In genomic region chr6:136607204-136607931, GRCh38 we compare ENCODE assay signal across 9 cellular contexts. TPM values are rescaled to one million over a fixed set of nuclear protein-coding genes. Genes with fewer than 3 reads are reported as not detected.
A peak's percentile ranks its signal among the peaks of the same experiment; 100 is the strongest.
DNase-seq lines count a peak whose midpoint lies in the region; ATAC-seq and TF ChIP-seq lines count a peak whose summit lies in the region.
"Had no signal": no experiment of that assay in that cellular context is flagged by ENCODE, and none has a peak within 500 bp of the region (broad histone marks: within the 10 kb centered on the region; RNA-seq: fewer than 3 reads in every experiment).

No MANE protein-coding gene starts in this region.

- no peak overlapping the region for H3K9ac ChIP-seq in mesendoderm (ENCODE audit: low read length)

- no peak overlapping the region for H3K18ac ChIP-seq in mesendoderm (ENCODE audit: low read length)

- no peak overlapping the region for H4K5ac ChIP-seq in mesendoderm (ENCODE audit: low read length)

- TF ChIP-seq EP300 in suprapubic skin (IDR thresholded peaks at IDR 0.05): no peak

- no peak overlapping the region for H2AK5ac ChIP-seq in mesendoderm (ENCODE audit: low read length)

- H3K36me3 ChIP-seq in suprapubic skin: peaks cover 6% of the 10 kb centered on the region
- H3K36me3 ChIP-seq in mesendoderm (ENCODE audit: control insufficient read depth, insufficient read depth, low read length): no peaks in the 10 kb centered on the region

- DNase-seq in NCI-H510A treated with DMSO at 0.1 percent for 48 hours (lab: John Stamatoyannopoulos, UW) (peak; percentile 49), NCI-H510A (lab: John Stamatoyannopoulos, UW) (no peak), NCI-H226 (peak; percentile 14), choroid plexus epithelial cell (ENCODE audit: low read depth) (peak; percentile 41), suprapubic skin (ENCODE audit: low spot score in 2 of 2) (no peak), mesendoderm (no peak), OCI-M1 (lab: John Stamatoyannopoulos, UW) (no peak)

- H2BK120ac ChIP-seq in mesendoderm (ENCODE audit: low read depth, low read length): no peak overlapping the region

- H2BK5ac ChIP-seq in mesendoderm (ENCODE audit: low read length): no peak overlapping the region

- no peak for TF ChIP-seq CTCF in choroid plexus epithelial cell (conservative IDR thresholded peaks at IDR 0.05; ENCODE audit: low read depth, low read length)
- TF ChIP-seq CTCF in suprapubic skin (IDR thresholded peaks at IDR 0.05): no peak

- H3K4me1 ChIP-seq in suprapubic skin (peaks cover 36% of the 10 kb centered on the region), mesendoderm (ENCODE audit: control insufficient read depth, low read depth, low read length) (peaks cover 3% of the 10 kb centered on the region)

- no peak overlapping the region for H2BK15ac ChIP-seq in mesendoderm (replicated peaks; ENCODE audit: low read depth)

- no peak for ATAC-seq in HG03025 (IDR thresholded peaks at IDR 0.05; ENCODE audit: low FRiP score, unreplicated experiment)

- H3K27me3 ChIP-seq in suprapubic skin: no peaks in the 10 kb centered on the region
- no peaks in the 10 kb centered on the region for H3K27me3 ChIP-seq in mesendoderm (ENCODE audit: insufficient read depth, low read length, poor library complexity)

- no peaks in the 10 kb centered on the region for H3K79me1 ChIP-seq in mesendoderm (ENCODE audit: low read length)

- TF ChIP-seq POLR2A in suprapubic skin (IDR thresholded peaks at IDR 0.05): no peak

- no peaks in the 10 kb centered on the region for H3K79me2 ChIP-seq in mesendoderm (ENCODE audit: control insufficient read depth, insufficient read depth, low read length)

- H3K4me3 ChIP-seq in choroid plexus epithelial cell (ENCODE audit: low read depth, low read length) (no peak overlapping the region), suprapubic skin (no peak overlapping the region), mesendoderm (ENCODE audit: low read length) (no peak overlapping the region)
- H3K4me3 ChIP-seq: thoracic aorta had no signal

- H3K23ac ChIP-seq in mesendoderm (ENCODE audit: low read length): no peak overlapping the region

- H3K4me2 ChIP-seq in mesendoderm (ENCODE audit: low read length): no peak overlapping the region

- no peak overlapping the region for H3K56ac ChIP-seq in mesendoderm (ENCODE audit: low read length)

- H3K4ac ChIP-seq in mesendoderm (ENCODE audit: low read depth, low read length): no peak overlapping the region

- peak overlapping the region; percentile 59 for H3K27ac ChIP-seq in suprapubic skin
- no peak overlapping the region for H3K27ac ChIP-seq in mesendoderm (ENCODE audit: low read depth, low read length)

- no peak overlapping the region for H4K8ac ChIP-seq in mesendoderm (ENCODE audit: low read depth, low read length)

- WGBS in suprapubic skin: 64% methylated on average over 3 of the region's 3 CpGs
- WGBS in mesendoderm (ENCODE audit: extremely low coverage, insufficient coverage, low lambda C conversion rate): no CpG with 5 or more reads among the region's 3 CpGs

- no peaks in the 10 kb centered on the region for H3K9me3 ChIP-seq in suprapubic skin
- H3K9me3 ChIP-seq: thoracic aorta had no signal

RNA-seq across cellular contexts. Expression of gene MAP7, which starts 57.1 kb away (rescaled TPM):
- total RNA-seq in suprapubic skin: 10 to 100 TPM; 25.9 to 41.0 (median 28.8) TPM
- polyA plus RNA-seq in mesendoderm (2013, experiment 1 of 2): 33.0 TPM
- 32.5 TPM for polyA plus RNA-seq in mesendoderm (2013, experiment 2 of 2)

Comparison
In these comparisons a context has a peak if more than half of its experiments do, and no peak if none do; other contexts are left out.
1. DNase-seq: peak in NCI-H510A treated with DMSO at 0.1 percent for 48 hours (single experiment), NCI-H226 (single experiment) and choroid plexus epithelial cell (single experiment); none in NCI-H510A (single experiment), suprapubic skin (0 of 2), mesendoderm (single experiment) and OCI-M1 (single experiment).